In genomic region chr1:12490547-12491142, GRCh38 we compare ENCODE assay signal across 22 cellular contexts.
"Had no signal": no experiment of that assay in that cellular context is flagged by ENCODE, and none has a peak within 500 bp of the region (broad histone marks: within the 10 kb centered on the region; RNA-seq: fewer than 3 reads in every experiment).

No MANE protein-coding gene starts in this region.

- ATAC-seq: lower lobe of right lung, sciatic nerve had no signal

- H3K36me3 ChIP-seq: thoracic aorta, transverse colon had no signal

- H3K9me3 ChIP-seq: left ventricle myocardium inferior, lower lobe of right lung, neutrophil, stomach, thoracic aorta, transverse colon had no signal

- H3K27ac ChIP-seq: coronary artery, left ventricle myocardium inferior, lower lobe of right lung, neutrophil, stomach, thoracic aorta, transverse colon had no signal

- H3K27me3 ChIP-seq: neutrophil, stomach, transverse colon had no signal

- DNase-seq: effector CD4-positive, alpha-beta T cell; endodermal cell; foreskin melanocyte; head of caudate nucleus; hippocampal formation; immature natural killer cell; left ventricle myocardium inferior; lower lobe of right lung; naive B cell; nephron progenitor cell; posterior cingulate gyrus; stimulated activated CD4-positive, alpha-beta T cell treated with anti-CD3 and anti-CD28 coated beads, Interleukin-2, amount 100 ng/mL, for 24 hours; stimulated activated CD4-positive, alpha-beta T cell treated with anti-CD3 and anti-CD28 coated beads, Interleukin-4, amount 100 ng/mL, for 4 hours; stimulated activated naive CD4-positive, alpha-beta T cell; stomach; substantia nigra; transverse colon had no signal

- H3K4me3 ChIP-seq: coronary artery, left ventricle myocardium inferior, lower lobe of right lung, stomach, thoracic aorta, transverse colon had no signal

- FAIRE-seq: keratinocyte had no signal
